Comparison of ENCODE assay signal across 9 cellular contexts in the genomic region with DNA sequence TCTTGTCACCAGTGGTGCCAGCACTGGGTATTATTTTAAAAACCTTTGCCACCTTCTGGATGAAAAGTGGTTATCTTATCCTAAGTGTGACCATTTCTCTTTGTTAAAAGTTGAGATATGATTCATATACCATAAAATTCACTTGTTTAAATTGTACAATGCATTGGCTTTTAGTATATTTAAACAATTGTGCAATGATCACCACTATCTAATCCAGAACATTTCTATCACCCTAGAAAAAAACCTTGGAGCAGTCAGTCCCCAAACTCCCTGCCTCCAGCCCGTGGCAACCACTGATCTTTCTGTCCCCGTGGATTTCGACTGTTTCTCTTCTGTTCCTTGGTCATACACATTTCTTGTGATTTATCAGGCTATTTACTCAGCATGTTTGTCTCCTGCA. TPM values are rescaled to one million over a fixed set of nuclear protein-coding genes. Genes with fewer than 3 reads are reported as not detected.
DNase-seq lines count a peak whose midpoint lies in the region; ATAC-seq and TF ChIP-seq lines count a peak whose summit lies in the region.
"Had no signal": no experiment of that assay in that cellular context is flagged by ENCODE, and none has a peak within 500 bp of the region (broad histone marks: within the 10 kb centered on the region; RNA-seq: fewer than 3 reads in every experiment).

No MANE protein-coding gene starts in this region.

- 0 out of 2 replicates have a peak, but pooled peaks cover 4% of the 10 kb centered on the region for H3K36me3 ChIP-seq in HUES64 (ENCODE audit: insufficient read depth, low read length)

- H3K4me1 Mint-ChIP-seq in natural killer cell treated with Interleukin-12 subunit alpha and Interleukin-12 subunit beta and Interleukin-15 and Interleukin-18, amount 100 ng/mL, for 72 hours (ENCODE audit: low read depth in 2 of 2), result peaks cover 83 to 90% of the 10 kb centered on the region in 2 donors

- peaks cover 26% of the 10 kb centered on the region for H3K4me1 ChIP-seq in HUES64 (ENCODE audit: insufficient read depth, low read length)

- H3K27ac ChIP-seq in AG04450 (ENCODE audit: low read depth, low read length) (peak overlapping the region; percentile 81), HUES64 (ENCODE audit: low read depth, low read length) (peak overlapping the region; percentile 32; the same call in 1 of the 2 replicates), cingulate gyrus (ENCODE audit: low read depth, low read length) (peak overlapping the region; percentile 81)

- H3K9me3 ChIP-seq in AG04450 (ENCODE audit: control insufficient read depth, insufficient read depth, low read length), result no peaks in the 10 kb centered on the region
- no peaks in the 10 kb centered on the region for H3K9me3 ChIP-seq in HUES64 (ENCODE audit: insufficient read depth, low read depth, low read length)

- H3K4me3 Mint-ChIP-seq in natural killer cell treated with Interleukin-12 subunit alpha and Interleukin-12 subunit beta and Interleukin-15 and Interleukin-18, amount 100 ng/mL, for 72 hours, result peak overlapping the region; percentile 79

- WGBS in HUES64, result 78% methylated on average over 3 of the region's 3 CpGs

- POLR2A ChIA-PET in AG04450 (lab: Yijun Ruan, JAX), result interaction anchor here (1.2 to 1.5 kb wide), 2 partner anchors 12 to 21 kb away, joined by 5 read pairs; no protein-coding TSS in a partner anchor

- no peak for DNase-seq in AG04450 (ENCODE audit: low read depth, low spot score)
- no peak for DNase-seq in natural killer cell treated with Interleukin-12 subunit alpha and Interleukin-12 subunit beta and Interleukin-15 and Interleukin-18, amount 100 ng/mL, for 72 hours (ENCODE audit: low spot score)
- DNase-seq in HUDEP-2 (lab: John Stamatoyannopoulos, UW; ENCODE audit: unreplicated experiment in 76 of 76), result no peak
- no peak for DNase-seq in NCI-H82 (lab: John Stamatoyannopoulos, UW)
- no peak for DNase-seq in activated effector memory CD4-positive, alpha-beta T cell treated with Interleukin-2 at 50 U/mL for 16 hours
- no peak for DNase-seq in NCI-H1092 treated with DMSO at 0.1 percent for 48 hours (lab: John Stamatoyannopoulos, UW)
- DNase-seq: T1000 had no signal

- peak overlapping the region; percentile 57 to 80 for H3K27ac Mint-ChIP-seq in natural killer cell treated with Interleukin-12 subunit alpha and Interleukin-12 subunit beta and Interleukin-15 and Interleukin-18, amount 100 ng/mL, for 72 hours

- H3K27me3 Mint-ChIP-seq in natural killer cell treated with Interleukin-12 subunit alpha and Interleukin-12 subunit beta and Interleukin-15 and Interleukin-18, amount 100 ng/mL, for 72 hours, result peaks cover 0 to 2% of the 10 kb centered on the region in 2 donors

- CTCF ChIA-PET in AG04450 (lab: Charles Lee), result interaction anchor here (2.2 to 2.8 kb wide), 2 partner anchors 17 to 37 kb away, joined by 20 to 22 read pairs; no protein-coding TSS in a partner anchor

- no peak for ATAC-seq in natural killer cell treated with Interleukin-12 subunit alpha and Interleukin-12 subunit beta and Interleukin-15 and Interleukin-18, amount 100 ng/mL, for 72 hours

- no peak for TF ChIP-seq CTCF in AG04450 (IDR thresholded peaks at IDR 0.05; ENCODE audit: low read depth, low read length)

- H3K36me3 Mint-ChIP-seq in natural killer cell treated with Interleukin-12 subunit alpha and Interleukin-12 subunit beta and Interleukin-15 and Interleukin-18, amount 100 ng/mL, for 72 hours, result no peaks in the 10 kb centered on the region

- H3K9me3 Mint-ChIP-seq in natural killer cell treated with Interleukin-12 subunit alpha and Interleukin-12 subunit beta and Interleukin-15 and Interleukin-18, amount 100 ng/mL, for 72 hours, result no peaks in the 10 kb centered on the region

- H3K27me3 ChIP-seq in AG04450 (ENCODE audit: control insufficient read depth, insufficient read depth, low read length) (no peaks in the 10 kb centered on the region), HUES64 (ENCODE audit: insufficient read depth, low read length) (no peaks in the 10 kb centered on the region)

- peak overlapping the region; percentile 36; the same call in 1 of the 2 replicates for H3K9ac ChIP-seq in HUES64 (ENCODE audit: low read depth, low read length)

- H3K4me3 ChIP-seq in AG04450 (ENCODE audit: low read depth, low read length), result peak overlapping the region; percentile 7; the same call in 1 of the 2 replicates
- H3K4me3 ChIP-seq in HUES64 (ENCODE audit: low read length), result no peak overlapping the region

RNA-seq across cellular contexts. Expression of a gene that starts 28.3 kb away (rescaled TPM):
- 21.6 and 22.6 TPM in 2 replicates for polyA plus RNA-seq in AG04450 (2011; rRNA removed)
- 18.2 and 20.4 TPM in 2 replicates for polyA minus RNA-seq in AG04450 (2011; rRNA and poly(A)+ RNA removed)
- 14.8 TPM for polyA plus RNA-seq in HUES64 (2013, experiment 1 of 2)
- polyA plus RNA-seq in HUES64 (2013, experiment 2 of 2), result 16.4 TPM
- total RNA-seq in natural killer cell treated with Interleukin-12 subunit alpha and Interleukin-12 subunit beta and Interleukin-15 and Interleukin-18, amount 100 ng/mL, for 72 hours, result 10 to 100 TPM in 1 of 2 donors, 1 to 10 TPM in 1; 10.0 to 12.2 TPM
